32 cellular contexts compared by ENCODE assay signal in the genomic region with DNA sequence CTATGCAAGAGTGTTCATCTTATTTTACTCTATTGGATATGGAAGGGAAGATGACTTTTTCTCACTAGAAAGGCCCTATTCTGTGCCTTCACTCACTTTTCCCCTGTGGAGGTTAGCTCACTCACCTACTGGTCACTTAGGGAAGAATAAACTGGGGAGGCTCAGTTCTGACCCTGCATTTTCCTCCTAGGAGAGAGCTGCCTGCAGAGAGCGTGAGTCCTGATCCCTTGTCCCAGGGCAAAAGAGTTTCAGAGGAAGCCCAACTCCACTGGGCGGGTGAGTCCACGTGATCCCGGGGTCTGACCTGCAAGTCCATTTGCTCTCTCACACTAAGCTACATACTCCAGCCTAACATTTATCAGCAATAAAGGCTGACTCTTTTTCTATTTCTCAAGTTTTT. TPM values are rescaled to one million over a fixed set of nuclear protein-coding genes. Genes with fewer than 3 reads are reported as not detected.
"Had no signal": no experiment of that assay in that cellular context is flagged by ENCODE, and none has a peak within 500 bp of the region (broad histone marks: within the 10 kb centered on the region; RNA-seq: fewer than 3 reads in every experiment).

No MANE protein-coding gene starts in this region.

- H3K4me1 Mint-ChIP-seq: activated CD4-positive, alpha-beta memory T cell treated with anti-CD3 and anti-CD28 coated beads, Interleukin-2, amount 10 ng/mL, durations not matched to agents 7 days and 5 days; activated CD4-positive, alpha-beta T cell treated with anti-CD3 and anti-CD28 coated beads, Interleukin-2, amount 10 ng/mL, durations not matched to agents 7 days and 5 days; activated naive CD4-positive, alpha-beta T cell treated with anti-CD3 and anti-CD28 coated beads, Interleukin-2, amount 10 ng/mL, durations not matched to agents 7 days and 5 days; activated naive CD8-positive, alpha-beta T cell treated with anti-CD3 and anti-CD28 coated beads, Interleukin-2, amount 10 ng/mL, durations not matched to agents 7 days and 5 days; central memory CD8-positive, alpha-beta T cell had no signal

- H3K9me3 Mint-ChIP-seq: activated CD4-positive, alpha-beta memory T cell treated with anti-CD3 and anti-CD28 coated beads, Interleukin-2, amount 10 ng/mL, durations not matched to agents 7 days and 5 days; activated CD4-positive, alpha-beta T cell treated with anti-CD3 and anti-CD28 coated beads, Interleukin-2, amount 10 ng/mL, durations not matched to agents 7 days and 5 days; activated naive CD4-positive, alpha-beta T cell treated with anti-CD3 and anti-CD28 coated beads, Interleukin-2, amount 10 ng/mL, durations not matched to agents 7 days and 5 days; activated naive CD4-positive, alpha-beta T cell treated with anti-CD3 and anti-CD28 coated beads, Interleukin-2, amount 50 U/mL, for 72 hours; activated naive CD8-positive, alpha-beta T cell treated with anti-CD3 and anti-CD28 coated beads, Interleukin-2, amount 10 ng/mL, durations not matched to agents 7 days and 5 days; activated T-cell treated with anti-CD3 and anti-CD28 coated beads, Interleukin-2, amount 50 U/mL, for 24 hours; activated T-cell treated with anti-CD3 and anti-CD28 coated beads, Interleukin-2, amount 50 U/mL, for 72 hours; central memory CD8-positive, alpha-beta T cell; dendritic cell treated with granulocyte-macrophage colony-stimulating factor and Interleukin-4, amounts not matched to agents 40 ng/mL and 50 ng/mL, for 4 days had no signal

- H3K27me3 ChIP-seq: ascending aorta, brain microvascular endothelial cell, esophagus muscularis mucosa, foreskin keratinocyte, gastrocnemius medialis, heart left ventricle had no signal

- ATAC-seq: activated naive CD4-positive, alpha-beta T cell treated with anti-CD3 and anti-CD28 coated beads, Interleukin-2, amount 50 U/mL, for 72 hours; activated T-cell treated with anti-CD3 and anti-CD28 coated beads, Interleukin-2, amount 50 U/mL, for 72 hours; foreskin keratinocyte; gastrocnemius medialis; heart left ventricle had no signal

- H3K27me3 Mint-ChIP-seq: dendritic cell treated with granulocyte-macrophage colony-stimulating factor and Interleukin-4, amounts not matched to agents 40 ng/mL and 50 ng/mL, for 4 days had no signal

- H3K4me3 ChIP-seq: ascending aorta, coronary artery, dorsolateral prefrontal cortex, esophagus muscularis mucosa, gastrocnemius medialis, heart left ventricle had no signal

- DNase-seq: activated CD4-positive, alpha-beta memory T cell treated with anti-CD3 and anti-CD28 coated beads, Interleukin-2, amount 10 ng/mL, durations not matched to agents 7 days and 5 days; activated CD4-positive, alpha-beta T cell treated with anti-CD3 and anti-CD28 coated beads for 1 hour; activated CD4-positive, alpha-beta T cell treated with anti-CD3 and anti-CD28 coated beads for 4 hours; activated CD4-positive, alpha-beta T cell treated with anti-CD3 and anti-CD28 coated beads, Interleukin-2, amount 10 ng/mL, durations not matched to agents 7 days and 5 days; activated CD4-positive, alpha-beta T cell treated with anti-CD3 and anti-CD28 coated beads, Interleukin-2, amount 50 U/mL, for 4 hours; activated CD8-positive, alpha-beta memory T cell treated with anti-CD3 and anti-CD28 coated beads, Interleukin-2, amount 50 U/mL, for 48 hours; activated gamma-delta T cell; activated naive CD4-positive, alpha-beta T cell; activated naive CD4-positive, alpha-beta T cell treated with anti-CD3 and anti-CD28 coated beads, Interleukin-2, amount 10 ng/mL, durations not matched to agents 7 days and 5 days; activated naive CD8-positive, alpha-beta T cell treated with anti-CD3 and anti-CD28 coated beads, Interleukin-2, amount 10 ng/mL, durations not matched to agents 7 days and 5 days; activated T-cell treated with anti-CD3 and anti-CD28 coated beads for 4 hours; activated T-cell treated with anti-CD3 and anti-CD28 coated beads, Interleukin-2, amount 50 U/mL, for 24 hours; activated T-cell treated with anti-CD3 and anti-CD28 coated beads, Interleukin-2, amount 50 U/mL, for 72 hours; brain microvascular endothelial cell; dorsolateral prefrontal cortex; effector memory CD4-positive, alpha-beta T cell; erythroblast; foreskin keratinocyte; gastrocnemius medialis; glutamatergic neuron; heart left ventricle; T-helper 2 cell had no signal

- H3K9me3 ChIP-seq: ascending aorta, esophagus muscularis mucosa, gastrocnemius medialis, heart left ventricle had no signal

- H3K36me3 Mint-ChIP-seq: activated naive CD4-positive, alpha-beta T cell treated with anti-CD3 and anti-CD28 coated beads, Interleukin-2, amount 10 ng/mL, durations not matched to agents 7 days and 5 days; activated naive CD4-positive, alpha-beta T cell treated with anti-CD3 and anti-CD28 coated beads, Interleukin-2, amount 50 U/mL, for 72 hours; activated naive CD8-positive, alpha-beta T cell treated with anti-CD3 and anti-CD28 coated beads, Interleukin-2, amount 10 ng/mL, durations not matched to agents 7 days and 5 days had no signal

- H3K36me3 ChIP-seq: ascending aorta, brain microvascular endothelial cell, esophagus muscularis mucosa, gastrocnemius medialis, heart left ventricle had no signal

- H3K4me1 ChIP-seq: ascending aorta, esophagus muscularis mucosa, foreskin keratinocyte, gastrocnemius medialis had no signal

- H3K4me3 Mint-ChIP-seq: activated CD4-positive, alpha-beta memory T cell treated with anti-CD3 and anti-CD28 coated beads, Interleukin-2, amount 10 ng/mL, durations not matched to agents 7 days and 5 days; activated CD4-positive, alpha-beta T cell treated with anti-CD3 and anti-CD28 coated beads, Interleukin-2, amount 10 ng/mL, durations not matched to agents 7 days and 5 days; activated naive CD4-positive, alpha-beta T cell treated with anti-CD3 and anti-CD28 coated beads, Interleukin-2, amount 10 ng/mL, durations not matched to agents 7 days and 5 days; activated naive CD8-positive, alpha-beta T cell treated with anti-CD3 and anti-CD28 coated beads, Interleukin-2, amount 10 ng/mL, durations not matched to agents 7 days and 5 days; activated T-cell treated with anti-CD3 and anti-CD28 coated beads, Interleukin-2, amount 50 U/mL, for 24 hours; activated T-cell treated with anti-CD3 and anti-CD28 coated beads, Interleukin-2, amount 50 U/mL, for 72 hours; central memory CD8-positive, alpha-beta T cell; dendritic cell treated with granulocyte-macrophage colony-stimulating factor and Interleukin-4, amounts not matched to agents 40 ng/mL and 50 ng/mL, for 4 days had no signal

- H3K27ac ChIP-seq: ascending aorta, brain microvascular endothelial cell, coronary artery, dorsolateral prefrontal cortex, esophagus muscularis mucosa, foreskin keratinocyte, gastrocnemius medialis, heart left ventricle had no signal

- H3K27ac Mint-ChIP-seq: activated CD4-positive, alpha-beta memory T cell treated with anti-CD3 and anti-CD28 coated beads, Interleukin-2, amount 10 ng/mL, durations not matched to agents 7 days and 5 days; activated CD4-positive, alpha-beta T cell treated with anti-CD3 and anti-CD28 coated beads, Interleukin-2, amount 10 ng/mL, durations not matched to agents 7 days and 5 days; activated naive CD4-positive, alpha-beta T cell treated with anti-CD3 and anti-CD28 coated beads, Interleukin-2, amount 10 ng/mL, durations not matched to agents 7 days and 5 days; activated naive CD4-positive, alpha-beta T cell treated with anti-CD3 and anti-CD28 coated beads, Interleukin-2, amount 50 U/mL, for 72 hours; activated naive CD8-positive, alpha-beta T cell treated with anti-CD3 and anti-CD28 coated beads, Interleukin-2, amount 10 ng/mL, durations not matched to agents 7 days and 5 days; activated T-cell treated with anti-CD3 and anti-CD28 coated beads, Interleukin-2, amount 50 U/mL, for 24 hours; activated T-cell treated with anti-CD3 and anti-CD28 coated beads, Interleukin-2, amount 50 U/mL, for 72 hours; dendritic cell treated with granulocyte-macrophage colony-stimulating factor and Interleukin-4, amounts not matched to agents 40 ng/mL and 50 ng/mL, for 4 days had no signal

RNA-seq across cellular contexts. Expression of gene MORC1, which starts 8.4 kb away (rescaled TPM):
- total RNA-seq: activated CD4-positive, alpha-beta memory T cell treated with anti-CD3 and anti-CD28 coated beads, Interleukin-2, amount 10 ng/mL, durations not matched to agents 7 days and 5 days; activated CD4-positive, alpha-beta T cell treated with anti-CD3 and anti-CD28 coated beads, Interleukin-2, amount 10 ng/mL, durations not matched to agents 7 days and 5 days; activated naive CD4-positive, alpha-beta T cell treated with anti-CD3 and anti-CD28 coated beads, Interleukin-2, amount 50 U/mL, for 72 hours; activated naive CD8-positive, alpha-beta T cell treated with anti-CD3 and anti-CD28 coated beads, Interleukin-2, amount 10 ng/mL, durations not matched to agents 7 days and 5 days; activated T-cell treated with anti-CD3 and anti-CD28 coated beads, Interleukin-2, amount 50 U/mL, for 72 hours; ascending aorta; bronchial epithelial cell; cardiac septum; esophagus muscularis mucosa; foreskin keratinocyte; gastrocnemius medialis; heart left ventricle; T-helper 1 cell treated with Interleukin-12 subunit alpha and Interleukin-12 subunit beta and Interleukin-4 antibody, amounts not matched to agents 30 ng/mL and 1 ng/mL, for 36 hours had no signal

RNA-seq across cellular contexts. Expression of gene C3orf85, which starts 26.9 kb away (rescaled TPM):
- total RNA-seq: activated CD4-positive, alpha-beta memory T cell treated with anti-CD3 and anti-CD28 coated beads, Interleukin-2, amount 10 ng/mL, durations not matched to agents 7 days and 5 days; activated CD4-positive, alpha-beta T cell treated with anti-CD3 and anti-CD28 coated beads, Interleukin-2, amount 10 ng/mL, durations not matched to agents 7 days and 5 days; activated naive CD4-positive, alpha-beta T cell treated with anti-CD3 and anti-CD28 coated beads, Interleukin-2, amount 50 U/mL, for 72 hours; activated naive CD8-positive, alpha-beta T cell treated with anti-CD3 and anti-CD28 coated beads, Interleukin-2, amount 10 ng/mL, durations not matched to agents 7 days and 5 days; activated T-cell treated with anti-CD3 and anti-CD28 coated beads, Interleukin-2, amount 50 U/mL, for 72 hours; ascending aorta; bronchial epithelial cell; cardiac septum; cerebellum; dorsolateral prefrontal cortex; esophagus muscularis mucosa; foreskin keratinocyte; gastrocnemius medialis; heart left ventricle; T-helper 1 cell treated with Interleukin-12 subunit alpha and Interleukin-12 subunit beta and Interleukin-4 antibody, amounts not matched to agents 30 ng/mL and 1 ng/mL, for 36 hours had no signal
